20 cellular contexts compared by ENCODE assay signal in genomic region chrX:132425744-132426318, GRCh38.
DNase-seq lines count a peak whose midpoint lies in the region; ATAC-seq and TF ChIP-seq lines count a peak whose summit lies in the region.
"Had no signal": no experiment of that assay in that cellular context is flagged by ENCODE, and none has a peak within 500 bp of the region (broad histone marks: within the 10 kb centered on the region; RNA-seq: fewer than 3 reads in every experiment).

No MANE protein-coding gene starts in this region.

- H2AFZ ChIP-seq in mammary epithelial cell (ENCODE audit: low read depth, low read length) = no peak overlapping the region
- no peak overlapping the region for H2AFZ ChIP-seq in OCI-LY3 (ENCODE audit: low read depth, low read length)
- no peak overlapping the region for H2AFZ ChIP-seq in smooth muscle cell (ENCODE audit: low read depth)
- no peak overlapping the region for H2AFZ ChIP-seq in OCI-LY7 (ENCODE audit: low read length)

- no peak overlapping the region for H3K4me2 ChIP-seq in mammary epithelial cell (ENCODE audit: insufficient read depth, low read depth, low read length)
- H3K4me2 ChIP-seq in OCI-LY3 (ENCODE audit: low read length) = peak overlapping the region; percentile 80
- peak overlapping the region; percentile 8 for H3K4me2 ChIP-seq in smooth muscle cell
- H3K4me2 ChIP-seq in OCI-LY7 (ENCODE audit: low read length) = no peak overlapping the region
- H3K4me2 ChIP-seq: BLaER1 treated with 17β-estradiol and CSF1 and Interleukin-3, amounts not matched to agents 10 nM and 100 nM had no signal

- CTCF ChIA-PET in mammary epithelial cell (lab: Charles Lee; ENCODE audit: low non-redundant PET) = no interaction called here
- CTCF ChIA-PET in OCI-LY7 (lab: Charles Lee; ENCODE audit: unreplicated experiment) = no interaction called here

- H3K9ac ChIP-seq in mammary epithelial cell (ENCODE audit: insufficient read depth, low read length) = no peak overlapping the region
- H3K9ac ChIP-seq in OCI-LY3 (ENCODE audit: low read length) = no peak overlapping the region
- H3K9ac ChIP-seq in smooth muscle cell (ENCODE audit: low read depth) = no peak overlapping the region
- H3K9ac ChIP-seq: BLaER1 treated with 17β-estradiol and CSF1 and Interleukin-3, amounts not matched to agents 10 nM and 100 nM had no signal

- no peak for TF ChIP-seq POLR2A in breast epithelium (IDR thresholded peaks at IDR 0.05)

- no peaks in the 10 kb centered on the region for H3K9me3 ChIP-seq in mammary epithelial cell (replicated peaks; ENCODE audit: insufficient read depth, low read length)
- no peaks in the 10 kb centered on the region for H3K9me3 ChIP-seq in breast epithelium
- no peaks in the 10 kb centered on the region for H3K9me3 ChIP-seq in OCI-LY3 (ENCODE audit: insufficient read depth, low read length)
- no peaks in the 10 kb centered on the region for H3K9me3 ChIP-seq in smooth muscle cell (replicated peaks; ENCODE audit: low read depth)
- no peaks in the 10 kb centered on the region for H3K9me3 ChIP-seq in OCI-LY7 (ENCODE audit: low read length)
- H3K9me3 ChIP-seq: MG63 had no signal

- in situ Hi-C loops in mammary epithelial cell (cut with MboI; ENCODE audit: low sequenced_read_pairs in 2 of 2) = no loop called here

- H3K9me2 ChIP-seq in OCI-LY7 (ENCODE audit: insufficient read depth, low read length) = no peaks in the 10 kb centered on the region

- TF ChIP-seq CTCF in mammary epithelial cell (conservative IDR thresholded peaks at IDR 0.05 in 1 of 2, IDR thresholded peaks at IDR 0.05 in 1 of 2; ENCODE audit: extremely low read depth in 1 of 2, insufficient read depth in 1 of 2, low read depth in 1 of 2, low read length in 2 of 2) (no peak), breast epithelium (IDR thresholded peaks at IDR 0.05) (no peak), OCI-LY3 (IDR thresholded peaks at IDR 0.05; ENCODE audit: low read depth, low read length) (no peak), smooth muscle cell (IDR thresholded peaks at IDR 0.05; ENCODE audit: borderline replicate concordance, insufficient read depth, poor library complexity, severe bottlenecking) (no peak), OCI-LY7 (conservative IDR thresholded peaks at IDR 0.05; ENCODE audit: low read length) (no peak)

- no peaks in the 10 kb centered on the region for H3K27me3 ChIP-seq in mammary epithelial cell (ENCODE audit: insufficient read depth, low read length)
- peaks cover 0 to 9% of the 10 kb centered on the region in 2 donors for H3K27me3 ChIP-seq in breast epithelium
- H3K27me3 ChIP-seq in OCI-LY3 (ENCODE audit: low read depth, low read length) = no peaks in the 10 kb centered on the region
- H3K27me3 ChIP-seq in smooth muscle cell (ENCODE audit: low read depth) = no peaks in the 10 kb centered on the region
- H3K27me3 ChIP-seq: MG63 had no signal

- intact Hi-C loops in mammary epithelial cell (cut with micrococcal nuclease) = no loop called here
- intact Hi-C loops in breast epithelium (cut with DNase I; ENCODE audit: low total_unique reads) = no loop called here
- intact Hi-C loops in OCI-LY7 (cut with micrococcal nuclease; ENCODE audit: unreplicated experiment) = no loop called here

- no peaks in the 10 kb centered on the region for H3F3A ChIP-seq in smooth muscle cell (ENCODE audit: low read depth)

- POLR2A ChIA-PET in OCI-LY7 (lab: Charles Lee) = no interaction called here

- H3K4me3 ChIP-seq in mammary epithelial cell (replicated peaks in 1 of 3; ENCODE audit: insufficient read depth in 1 of 3, low read depth in 2 of 3, low read length in 3 of 3) = no peak overlapping the region
- no peak overlapping the region for H3K4me3 ChIP-seq in breast epithelium
- H3K4me3 ChIP-seq in OCI-LY3 (ENCODE audit: low read length) = peak overlapping the region; percentile 48
- no peak overlapping the region for H3K4me3 ChIP-seq in smooth muscle cell
- H3K4me3 ChIP-seq in OCI-LY7 (ENCODE audit: low read depth, low read length, poor library complexity, severe bottlenecking) = no peak overlapping the region
- H3K4me3 ChIP-seq: BLaER1 treated with 17β-estradiol and CSF1 and Interleukin-3, amounts not matched to agents 10 nM and 100 nM; K562; MG63; SK-N-MC had no signal

- ATAC-seq in GM21576 (IDR thresholded peaks at IDR 0.05; ENCODE audit: unreplicated experiment) = peak; percentile 63
- ATAC-seq: CD8-positive, alpha-beta T cell; K562 had no signal

- no TSS peak for BruUV-seq in mammary epithelial cell (replicated peaks; lab: Mats Ljungman, UMichigan)
- no TSS peak for BruUV-seq in OCI-LY7 (replicated peaks; lab: Mats Ljungman, UMichigan)

- no peaks in the 10 kb centered on the region for H3K79me2 ChIP-seq in mammary epithelial cell (ENCODE audit: insufficient read depth, low read length)
- H3K79me2 ChIP-seq in OCI-LY3 (ENCODE audit: low read length) = no peaks in the 10 kb centered on the region
- no peaks in the 10 kb centered on the region for H3K79me2 ChIP-seq in smooth muscle cell (ENCODE audit: low read depth)
- H3K79me2 ChIP-seq in OCI-LY7 (ENCODE audit: insufficient read depth, low read depth, low read length) = no peaks in the 10 kb centered on the region

- H4K20me1 ChIP-seq in mammary epithelial cell (ENCODE audit: insufficient read depth, low read length) = no peaks in the 10 kb centered on the region
- no peaks in the 10 kb centered on the region for H4K20me1 ChIP-seq in OCI-LY3 (ENCODE audit: insufficient read depth, low read length)
- no peaks in the 10 kb centered on the region for H4K20me1 ChIP-seq in smooth muscle cell (ENCODE audit: low read depth)
- H4K20me1 ChIP-seq in OCI-LY7 (ENCODE audit: insufficient read depth, low read length) = no peaks in the 10 kb centered on the region

- no peaks in the 10 kb centered on the region for H3K36me3 ChIP-seq in mammary epithelial cell (ENCODE audit: insufficient read depth, low read length)
- H3K36me3 ChIP-seq in breast epithelium = no peaks in the 10 kb centered on the region
- H3K36me3 ChIP-seq in OCI-LY3 (replicated peaks; ENCODE audit: low read depth, low read length) = no peaks in the 10 kb centered on the region
- H3K36me3 ChIP-seq in smooth muscle cell (ENCODE audit: low read depth) = no peaks in the 10 kb centered on the region
- H3K36me3 ChIP-seq in OCI-LY7 (ENCODE audit: insufficient read depth, low read length) = peaks cover under 1% of the 10 kb centered on the region; the same call in 1 of the 2 replicates
- H3K36me3 ChIP-seq: MG63 had no signal

- dilution Hi-C loops in mammary epithelial cell (cut with HindIII; ENCODE audit: low sequenced_read_pairs) = no loop called here

- WGBS in mammary epithelial cell (ENCODE audit: low coverage, missing lambda C conversion rate) = 41% methylated on average over 3 of the region's 3 CpGs
- 53% methylated on average over 3 of the region's 3 CpGs for WGBS in smooth muscle cell (ENCODE audit: low lambda C conversion rate)

- DNase-seq in mammary epithelial cell (peak; percentile 16), breast epithelium (ENCODE audit: low spot score in 2 of 2) (no peak), smooth muscle cell (lab: John Stamatoyannopoulos, UW; ENCODE audit: unreplicated experiment) (no peak), OCI-LY7 (ENCODE audit: low spot score) (no peak), NCI-H1694 (lab: John Stamatoyannopoulos, UW) (no peak)
- no peak for DNase-seq in effector CD8-positive, alpha-beta T cell (lab: John Stamatoyannopoulos, UW)
- DNase-seq: 8988T; CD8-positive, alpha-beta T cell; MG63; NCI-H1048; NCI-H1417 treated with DMSO at 0.1 percent for 48 hours; NCI-H187 treated with DMSO at 0.1 percent for 48 hours; NCI-H774; Right ventricle myocardium superior; SW 1271 had no signal

- H3K27ac ChIP-seq in mammary epithelial cell (ENCODE audit: insufficient read depth, low read depth, low read length) (no peak overlapping the region), breast epithelium (no peak overlapping the region), OCI-LY3 (ENCODE audit: low read length) (peak overlapping the region; percentile 62), smooth muscle cell (ENCODE audit: low read depth) (peak overlapping the region; percentile 16), OCI-LY7 (ENCODE audit: low read depth, low read length, poor library complexity, severe bottlenecking) (no peak overlapping the region)
- H3K27ac ChIP-seq: BLaER1 treated with 17β-estradiol and CSF1 and Interleukin-3, amounts not matched to agents 10 nM and 100 nM; SK-N-MC had no signal

- H3K4me1 ChIP-seq in mammary epithelial cell (ENCODE audit: insufficient read depth, low read length) = no peaks in the 10 kb centered on the region
- H3K4me1 ChIP-seq in breast epithelium = no peaks in the 10 kb centered on the region
- peaks cover 31% of the 10 kb centered on the region for H3K4me1 ChIP-seq in OCI-LY3 (ENCODE audit: low read length)
- no peaks in the 10 kb centered on the region for H3K4me1 ChIP-seq in smooth muscle cell (ENCODE audit: low read depth)
- no peaks in the 10 kb centered on the region for H3K4me1 ChIP-seq in OCI-LY7 (ENCODE audit: insufficient read depth, low read length, poor library complexity, severe bottlenecking)
- H3K4me1 ChIP-seq: BLaER1 treated with 17β-estradiol and CSF1 and Interleukin-3, amounts not matched to agents 10 nM and 100 nM had no signal

Comparison
In these comparisons a context has a peak if more than half of its experiments do, and no peak if none do; other contexts are left out.
1. H3K27ac ChIP-seq: peak in OCI-LY3 (single experiment) and smooth muscle cell (single experiment); none in mammary epithelial cell (single experiment), breast epithelium (0 of 2) and OCI-LY7 (single experiment).
2. H3K4me2 ChIP-seq: peak in OCI-LY3 (single experiment) and smooth muscle cell (single experiment); none in mammary epithelial cell (single experiment) and OCI-LY7 (single experiment).